13 cellular contexts compared by ENCODE assay signal in the genomic region with DNA sequence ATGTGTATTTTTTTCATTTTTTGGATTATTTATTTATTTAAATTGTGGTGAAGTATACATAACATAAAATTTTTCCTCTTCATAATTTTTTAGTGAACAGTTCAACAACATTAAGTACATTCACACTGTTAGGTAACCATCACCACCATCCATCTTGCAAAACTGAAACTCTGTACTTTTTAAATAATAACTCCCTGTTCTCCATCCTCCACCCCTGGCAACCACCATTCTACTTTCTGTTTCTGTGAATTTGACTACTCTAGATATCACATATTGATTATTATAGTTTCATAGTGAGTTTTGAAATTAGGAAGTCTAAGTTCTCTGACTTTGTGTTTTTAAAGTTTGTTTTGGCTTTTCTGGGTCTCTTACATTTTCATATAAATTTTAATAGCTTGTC.
A peak's percentile ranks its signal among the peaks of the same experiment; 100 is the strongest.
DNase-seq lines count a peak whose midpoint lies in the region; ATAC-seq and TF ChIP-seq lines count a peak whose summit lies in the region.
"Had no signal": no experiment of that assay in that cellular context is flagged by ENCODE, and none has a peak within 500 bp of the region (broad histone marks: within the 10 kb centered on the region; RNA-seq: fewer than 3 reads in every experiment).

No MANE protein-coding gene starts in this region.

- no peak overlapping the region for H2BK5ac ChIP-seq in mesenchymal stem cell (ENCODE audit: low read depth, low read length, poor library complexity, severe bottlenecking)

- H3K27ac ChIP-seq in mesenchymal stem cell (ENCODE audit: low read length, poor library complexity, severe bottlenecking) (no peak overlapping the region), left ventricle myocardium inferior (replicated peaks) (no peak overlapping the region)
- H3K27ac ChIP-seq: breast epithelium, parathyroid adenoma had no signal

- H2BK15ac ChIP-seq in mesenchymal stem cell (ENCODE audit: low read depth, poor library complexity, severe bottlenecking), result no peak overlapping the region

- no peaks in the 10 kb centered on the region for H3K4me1 Mint-ChIP-seq in activated T-helper 17 cell treated with anti-CD3 and anti-CD28 coated beads, Interleukin-2, amount 50 U/mL, for 72 hours
- H3K4me1 Mint-ChIP-seq in activated naive CD8-positive, alpha-beta T cell treated with anti-CD3 and anti-CD28 coated beads, Interleukin-2, amount 50 U/mL, for 24 hours, result no peaks in the 10 kb centered on the region

- H3K27ac Mint-ChIP-seq in activated T-helper 17 cell treated with anti-CD3 and anti-CD28 coated beads, Interleukin-2, amount 50 U/mL, for 72 hours, result no peak overlapping the region
- no peak overlapping the region for H3K27ac Mint-ChIP-seq in activated naive CD8-positive, alpha-beta T cell treated with anti-CD3 and anti-CD28 coated beads, Interleukin-2, amount 50 U/mL, for 24 hours
- H3K27ac Mint-ChIP-seq: stimulated activated naive CD8-positive, alpha-beta T cell treated with anti-CD3 and anti-CD28 coated beads, Interleukin-15, Interleukin-2, amounts not matched to agents 100 ng/mL and 50 ng/mL, for 24 hours had no signal

- H3K27me3 Mint-ChIP-seq in activated T-helper 17 cell treated with anti-CD3 and anti-CD28 coated beads, Interleukin-2, amount 50 U/mL, for 72 hours, result no peaks in the 10 kb centered on the region
- no peaks in the 10 kb centered on the region for H3K27me3 Mint-ChIP-seq in activated naive CD8-positive, alpha-beta T cell treated with anti-CD3 and anti-CD28 coated beads, Interleukin-2, amount 50 U/mL, for 24 hours
- H3K27me3 Mint-ChIP-seq: stimulated activated naive CD8-positive, alpha-beta T cell treated with anti-CD3 and anti-CD28 coated beads, Interleukin-15, Interleukin-2, amounts not matched to agents 100 ng/mL and 50 ng/mL, for 24 hours had no signal

- H3K9me3 ChIP-seq in mesenchymal stem cell (ENCODE audit: control insufficient read depth, low read length) (no peaks in the 10 kb centered on the region), left ventricle myocardium inferior (replicated peaks) (peaks cover 10% of the 10 kb centered on the region)
- H3K9me3 ChIP-seq: breast epithelium had no signal

- peaks cover 5% of the 10 kb centered on the region for H3K36me3 Mint-ChIP-seq in activated T-helper 17 cell treated with anti-CD3 and anti-CD28 coated beads, Interleukin-2, amount 50 U/mL, for 72 hours (ENCODE audit: low read depth)
- H3K36me3 Mint-ChIP-seq in activated naive CD8-positive, alpha-beta T cell treated with anti-CD3 and anti-CD28 coated beads, Interleukin-2, amount 50 U/mL, for 24 hours (ENCODE audit: low read depth), result no peaks in the 10 kb centered on the region

- H3K4me3 Mint-ChIP-seq in activated T-helper 17 cell treated with anti-CD3 and anti-CD28 coated beads, Interleukin-2, amount 50 U/mL, for 72 hours, result no peak overlapping the region
- H3K4me3 Mint-ChIP-seq in activated naive CD8-positive, alpha-beta T cell treated with anti-CD3 and anti-CD28 coated beads, Interleukin-2, amount 50 U/mL, for 24 hours, result no peak overlapping the region
- H3K4me3 Mint-ChIP-seq: stimulated activated naive CD8-positive, alpha-beta T cell treated with anti-CD3 and anti-CD28 coated beads, Interleukin-15, Interleukin-2, amounts not matched to agents 100 ng/mL and 50 ng/mL, for 24 hours had no signal

- no peak for TF ChIP-seq CTCF in left ventricle myocardium inferior (IDR thresholded peaks at IDR 0.05; ENCODE audit: borderline replicate concordance)

- H3K79me1 ChIP-seq in mesenchymal stem cell (replicated peaks; ENCODE audit: low read length, poor library complexity, severe bottlenecking), result no peaks in the 10 kb centered on the region

- no peak overlapping the region for H2AFZ ChIP-seq in mesenchymal stem cell (ENCODE audit: low read depth, low read length)
- H2AFZ ChIP-seq: parathyroid adenoma had no signal

- H3K4me3 ChIP-seq in mesenchymal stem cell (ENCODE audit: insufficient read depth in 1 of 2, low read depth in 1 of 2, low read length in 2 of 2) (no peak overlapping the region), left ventricle myocardium inferior (no peak overlapping the region)
- H3K4me3 ChIP-seq: breast epithelium, lung had no signal

- DNase-seq in mesenchymal stem cell, result no peak
- DNase-seq in left ventricle myocardium inferior, result no peak
- DNase-seq in activated naive CD8-positive, alpha-beta T cell treated with anti-CD3 and anti-CD28 coated beads, Interleukin-2, amount 50 U/mL, for 24 hours, result no peak
- DNase-seq: NCI-H510A had no signal

- H3K9ac ChIP-seq in mesenchymal stem cell (ENCODE audit: low read length), result no peak overlapping the region
- H3K9ac ChIP-seq: parathyroid adenoma had no signal

- H2BK12ac ChIP-seq in mesenchymal stem cell (ENCODE audit: low read length in 2 of 2), result no peak overlapping the region

- ATAC-seq in GM19025 (IDR thresholded peaks at IDR 0.05; ENCODE audit: low read depth, unreplicated experiment) (peak; percentile 74), GM21526 (IDR thresholded peaks at IDR 0.05; ENCODE audit: low FRiP score, unreplicated experiment) (peak; percentile 90), HG03095 (IDR thresholded peaks at IDR 0.05; ENCODE audit: unreplicated experiment) (peak; percentile 83)
- peak; percentile 78 for ATAC-seq in activated T-helper 17 cell treated with anti-CD3 and anti-CD28 coated beads, Interleukin-2, amount 50 U/mL, for 72 hours (replicated peaks)
- ATAC-seq in activated naive CD8-positive, alpha-beta T cell treated with anti-CD3 and anti-CD28 coated beads, Interleukin-2, amount 50 U/mL, for 24 hours, result no peak
- ATAC-seq: Right ventricle myocardium inferior had no signal

- no peak overlapping the region for H4K91ac ChIP-seq in mesenchymal stem cell (ENCODE audit: low read length)

- H3K4me1 ChIP-seq in mesenchymal stem cell (ENCODE audit: control insufficient read depth, insufficient read depth, low read depth, low read length) (no peaks in the 10 kb centered on the region), left ventricle myocardium inferior (no peaks in the 10 kb centered on the region)
- H3K4me1 ChIP-seq: breast epithelium, parathyroid adenoma had no signal

- no peak overlapping the region for H2AK5ac ChIP-seq in mesenchymal stem cell (ENCODE audit: low read length, severe bottlenecking)

- no peaks in the 10 kb centered on the region for H3K36me3 ChIP-seq in mesenchymal stem cell (ENCODE audit: control insufficient read depth in 1 of 2, insufficient read depth in 2 of 2, low read depth in 1 of 2, low read length in 2 of 2)
- H3K36me3 ChIP-seq in left ventricle myocardium inferior, result no peaks in the 10 kb centered on the region
- H3K36me3 ChIP-seq: breast epithelium had no signal

- no peak overlapping the region for H2BK120ac ChIP-seq in mesenchymal stem cell (ENCODE audit: low read depth, low read length)

- no peak overlapping the region for H3K23ac ChIP-seq in mesenchymal stem cell (ENCODE audit: low read length in 2 of 2)

- H4K8ac ChIP-seq in mesenchymal stem cell (ENCODE audit: low read length), result no peak overlapping the region

- H3K27me3 ChIP-seq in mesenchymal stem cell (ENCODE audit: control insufficient read depth in 1 of 2, insufficient read depth in 1 of 2, low read length in 2 of 2) (no peaks in the 10 kb centered on the region), left ventricle myocardium inferior (ENCODE audit: low read depth) (no peaks in the 10 kb centered on the region)
- H3K27me3 ChIP-seq: breast epithelium had no signal

- H3K4ac ChIP-seq in mesenchymal stem cell (ENCODE audit: low read depth in 1 of 2, low read length in 2 of 2), result no peak overlapping the region

- H3K18ac ChIP-seq in mesenchymal stem cell (ENCODE audit: low read depth in 1 of 2, low read length in 2 of 2), result no peak overlapping the region

- H3K9me3 Mint-ChIP-seq in activated T-helper 17 cell treated with anti-CD3 and anti-CD28 coated beads, Interleukin-2, amount 50 U/mL, for 72 hours, result no peaks in the 10 kb centered on the region
- no peaks in the 10 kb centered on the region for H3K9me3 Mint-ChIP-seq in activated naive CD8-positive, alpha-beta T cell treated with anti-CD3 and anti-CD28 coated beads, Interleukin-2, amount 50 U/mL, for 24 hours
- H3K9me3 Mint-ChIP-seq: stimulated activated naive CD8-positive, alpha-beta T cell treated with anti-CD3 and anti-CD28 coated beads, Interleukin-15, Interleukin-2, amounts not matched to agents 100 ng/mL and 50 ng/mL, for 24 hours had no signal

- no peak overlapping the region for H3K14ac ChIP-seq in mesenchymal stem cell (ENCODE audit: low read length in 2 of 2)

- no peak overlapping the region for H3K4me2 ChIP-seq in mesenchymal stem cell (ENCODE audit: low read length, poor library complexity, severe bottlenecking)

- intact Hi-C loops in left ventricle myocardium inferior (cut with micrococcal nuclease), result no loop called here
